In genomic region chr12:12267801-12268200, GRCh38 we compare ENCODE assay signal across 8 cellular contexts. TPM values are rescaled to one million over a fixed set of nuclear protein-coding genes. Genes with fewer than 3 reads are reported as not detected.
DNase-seq lines count a peak whose midpoint lies in the region; ATAC-seq and TF ChIP-seq lines count a peak whose summit lies in the region.

No MANE protein-coding gene starts in this region.

- H3K9me3 ChIP-seq in left ventricle myocardium inferior (replicated peaks) (no peaks in the 10 kb centered on the region), SJSA1 (replicated peaks) (no peaks in the 10 kb centered on the region)

- H3K4me3 ChIP-seq in left ventricle myocardium inferior = peak overlapping the region; percentile 89
- peak overlapping the region; percentile 76 for H3K4me3 ChIP-seq in SJSA1
- H3K4me3 ChIP-seq in fibroblast of pulmonary artery (replicated peaks; ENCODE audit: low read depth, low read length) = peak overlapping the region; percentile 86
- peak overlapping the region; percentile 89 for H3K4me3 ChIP-seq in skeletal muscle cell (ENCODE audit: low read depth, low read length)

- H3K36me3 ChIP-seq in left ventricle myocardium inferior (no peaks in the 10 kb centered on the region), SJSA1 (0 out of 2 replicates have a peak, but pooled peaks cover 3% of the 10 kb centered on the region)

- peaks cover 41% of the 10 kb centered on the region for H3K4me1 ChIP-seq in left ventricle myocardium inferior
- peaks cover 15% of the 10 kb centered on the region for H3K4me1 ChIP-seq in SJSA1 (replicated peaks)

- H3K27me3 ChIP-seq in left ventricle myocardium inferior (ENCODE audit: low read depth) (no peaks in the 10 kb centered on the region), SJSA1 (replicated peaks) (no peaks in the 10 kb centered on the region)

- TF ChIP-seq CTCF in left ventricle myocardium inferior (IDR thresholded peaks at IDR 0.05; ENCODE audit: borderline replicate concordance) = no peak
- TF ChIP-seq CTCF in fibroblast of pulmonary artery (IDR thresholded peaks at IDR 0.05; ENCODE audit: low read length, missing control alignments) = no peak

- H3K27ac ChIP-seq in left ventricle myocardium inferior (replicated peaks) (peak overlapping the region; percentile 100), SJSA1 (peak overlapping the region; percentile 100; the same call in 1 of the 2 replicates)

- no peak for ATAC-seq in HG02852 (IDR thresholded peaks at IDR 0.05; ENCODE audit: unreplicated experiment)

- intact Hi-C loops in left ventricle myocardium inferior (cut with micrococcal nuclease) (no loop called here), cardiac septum (cut with DNase I) (no loop called here)

- DNase-seq in left ventricle myocardium inferior = no peak
- DNase-seq in cardiac septum (ENCODE audit: low spot score) = no peak
- DNase-seq in SJSA1 (ENCODE audit: low read depth in 1 of 2, low spot score in 2 of 2) = no peak
- DNase-seq in fibroblast of pulmonary artery (ENCODE audit: low read depth) = no peak
- DNase-seq in skeletal muscle cell (ENCODE audit: low read depth) = no peak
- no peak for DNase-seq in dedifferentiated amniotic fluid mesenchymal stem cell (ENCODE audit: extremely low spot score)
- DNase-seq in A172 (ENCODE audit: low spot score) = no peak

RNA-seq across cellular contexts. Expression of gene LRP6, which starts 1.0 kb away (rescaled TPM):
- 18.7 TPM for total RNA-seq in left ventricle myocardium inferior
- 27.4 TPM for total RNA-seq in cardiac septum
- total RNA-seq in SJSA1 (2014; rRNA removed; shearing (Covaris generic)) = 25.2 and 31.3 TPM in 2 replicates
- total RNA-seq in A172 (2014; rRNA removed; shearing (Covaris generic)) = 8.3 and 12.0 TPM in 2 replicates
